8 cellular contexts compared by ENCODE assay signal in the genomic region with DNA sequence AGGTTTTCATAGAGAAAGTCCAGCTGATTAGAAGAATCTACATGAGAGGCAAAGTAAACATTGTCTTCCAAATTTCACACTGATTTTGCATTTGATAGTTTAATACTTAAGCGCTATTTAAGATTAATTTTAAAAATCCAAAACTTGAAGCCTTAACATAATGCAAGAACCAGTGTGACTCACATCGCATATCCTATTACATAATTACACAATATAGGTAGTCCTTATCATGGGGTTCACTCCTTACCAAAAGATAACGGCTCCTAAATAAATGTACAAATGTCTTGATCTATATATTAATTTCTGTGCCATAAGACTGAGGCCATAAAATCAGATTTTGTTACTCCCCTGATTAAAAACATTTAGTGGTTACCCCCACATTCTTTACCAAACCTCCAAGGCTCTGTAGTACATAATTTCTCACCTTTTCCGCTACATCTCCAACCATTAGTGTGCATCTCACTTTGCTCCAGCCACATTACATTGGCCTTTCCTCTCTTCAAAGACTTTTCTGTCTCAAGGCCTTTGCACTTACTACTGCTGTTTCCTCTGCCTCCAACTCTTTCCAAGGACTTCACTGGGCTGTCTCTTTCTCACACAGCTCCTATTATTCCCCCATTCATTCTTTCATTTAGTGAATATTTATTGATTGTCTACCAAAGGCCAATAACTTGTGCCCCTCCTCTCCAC. TPM values are rescaled to one million over a fixed set of nuclear protein-coding genes. Genes with fewer than 3 reads are reported as not detected.
DNase-seq lines count a peak whose midpoint lies in the region; ATAC-seq and TF ChIP-seq lines count a peak whose summit lies in the region.

No MANE protein-coding gene starts in this region.

- ATAC-seq in GM21423 (IDR thresholded peaks at IDR 0.05; ENCODE audit: unreplicated experiment) (no peak), HG03108 (IDR thresholded peaks at IDR 0.05; ENCODE audit: unreplicated experiment) (no peak)

- peaks cover 4% of the 10 kb centered on the region for H3K27me3 Mint-ChIP-seq in endothelial cell (ENCODE audit: unreplicated experiment)

- no peaks in the 10 kb centered on the region for H3K27me3 ChIP-seq in DOHH2 (ENCODE audit: control insufficient read depth, low read length)
- H3K27me3 ChIP-seq in OCI-LY1 (ENCODE audit: insufficient read depth, low read length): no peaks in the 10 kb centered on the region
- H3K27me3 ChIP-seq in ovary: no peaks in the 10 kb centered on the region

- intact Hi-C loops in ovary (cut with DNase I): no loop called here

- POLR2A ChIA-PET in HEK293T (lab: Yijun Ruan, JAX): interaction anchor here (1.1 to 2.4 kb wide), 4 partner anchors 9 to 22 kb away, joined by 3 to 12 read pairs (median 4); no protein-coding TSS in a partner anchor

- H2AFZ ChIP-seq in OCI-LY1 (ENCODE audit: low read length): no peak overlapping the region

- H3K4me3 Mint-ChIP-seq in endothelial cell (ENCODE audit: unreplicated experiment): peak overlapping the region; percentile 93

- H3K27ac ChIP-seq in DOHH2 (ENCODE audit: low read depth, low read length) (no peak overlapping the region), OCI-LY1 (ENCODE audit: low read depth, low read length, poor library complexity, severe bottlenecking) (no peak overlapping the region), ovary (no peak overlapping the region)

- peaks cover 37% of the 10 kb centered on the region for H3K36me3 ChIP-seq in DOHH2 (ENCODE audit: control insufficient read depth, low read length)
- H3K36me3 ChIP-seq in OCI-LY1 (ENCODE audit: insufficient read depth, low read length): peaks cover 35% of the 10 kb centered on the region
- H3K36me3 ChIP-seq in ovary: no peaks in the 10 kb centered on the region

- H3K4me2 ChIP-seq in DOHH2 (ENCODE audit: low read length) (peak overlapping the region; percentile 77), OCI-LY1 (ENCODE audit: low read length) (peak overlapping the region; percentile 75)

- H3K9me3 Mint-ChIP-seq in endothelial cell (ENCODE audit: unreplicated experiment): no peaks in the 10 kb centered on the region

- DNase-seq in endothelial cell (ENCODE audit: low spot score) (no peak), ovary (no peak), hepatic stellate cell (ENCODE audit: low spot score) (no peak), HEK293T (ENCODE audit: extremely low spot score) (no peak)

- 0 out of 2 replicates have a peak, but pooled peaks cover 5% of the 10 kb centered on the region for H3K9me3 ChIP-seq in DOHH2 (ENCODE audit: control insufficient read depth, insufficient read depth, low read length)
- H3K9me3 ChIP-seq in OCI-LY1 (ENCODE audit: low read length): no peaks in the 10 kb centered on the region
- H3K9me3 ChIP-seq in ovary: no peaks in the 10 kb centered on the region

- H4K20me1 ChIP-seq in DOHH2 (ENCODE audit: control insufficient read depth, insufficient read depth, low read depth, low read length) (no peaks in the 10 kb centered on the region), OCI-LY1 (ENCODE audit: insufficient read depth, low read length) (no peaks in the 10 kb centered on the region)

- H3K4me1 ChIP-seq in DOHH2 (ENCODE audit: control insufficient read depth, low read length) (peaks cover 24% of the 10 kb centered on the region), OCI-LY1 (ENCODE audit: insufficient read depth, low read length, severe bottlenecking) (peaks cover 21% of the 10 kb centered on the region), ovary (ENCODE audit: insufficient read depth) (peaks cover 7% of the 10 kb centered on the region)

- TF ChIP-seq CTCF in DOHH2 (IDR thresholded peaks at IDR 0.05; ENCODE audit: low read depth, low read length, poor library complexity, severe bottlenecking): no peak
- no peak for TF ChIP-seq CTCF in OCI-LY1 (IDR thresholded peaks at IDR 0.05; ENCODE audit: low read length)
- TF ChIP-seq CTCF in endothelial cell (IDR thresholded peaks at IDR 0.05; ENCODE audit: unreplicated experiment): no peak
- TF ChIP-seq CTCF in ovary (IDR thresholded peaks at IDR 0.05): no peak

- TF ChIP-seq EP300 in ovary (IDR thresholded peaks at IDR 0.05): no peak

- H3K79me2 ChIP-seq in DOHH2 (ENCODE audit: control insufficient read depth, low read length) (peaks cover 38% of the 10 kb centered on the region), OCI-LY1 (ENCODE audit: insufficient read depth, low read length) (peaks cover 24% of the 10 kb centered on the region)

- H3K4me3 ChIP-seq in DOHH2 (ENCODE audit: low read length) (peak overlapping the region; percentile 93), OCI-LY1 (ENCODE audit: low read depth, low read length, poor library complexity, severe bottlenecking) (peak overlapping the region; percentile 92), ovary (peak overlapping the region; percentile 70)

- CTCF ChIA-PET in HEK293T (lab: Yijun Ruan, JAX): no interaction called here

- no peaks in the 10 kb centered on the region for H3K9me2 ChIP-seq in DOHH2 (replicated peaks; ENCODE audit: control insufficient read depth, low read length)
- H3K9me2 ChIP-seq in OCI-LY1 (ENCODE audit: low read depth, low read length): no peaks in the 10 kb centered on the region

- H3F3A ChIP-seq in DOHH2 (ENCODE audit: control insufficient read depth, insufficient read depth): no peaks in the 10 kb centered on the region
- H3F3A ChIP-seq in OCI-LY1 (ENCODE audit: insufficient read depth, low read length): no peaks in the 10 kb centered on the region

- WGBS in ovary, 3 donors: 59 to 68% (median 63%) methylated on average over 4 of the region's 4 CpGs

- peak overlapping the region; percentile 94 for H3K9ac ChIP-seq in OCI-LY1 (ENCODE audit: low read length)

- H3K4me1 Mint-ChIP-seq in endothelial cell (ENCODE audit: unreplicated experiment): peaks cover 24% of the 10 kb centered on the region

- TF ChIP-seq POLR2A in ovary (IDR thresholded peaks at IDR 0.05): no peak

- peaks cover 11% of the 10 kb centered on the region for H3K36me3 Mint-ChIP-seq in endothelial cell (ENCODE audit: low read depth, unreplicated experiment)

- peak overlapping the region; percentile 97 for H3K27ac Mint-ChIP-seq in endothelial cell (ENCODE audit: unreplicated experiment)

TF ChIP-seq in HEK293T, 16 proteins besides CTCF, POLR2A, EP300 and RAD21:
- TF ChIP-seq HDGF (IDR thresholded peaks at IDR 0.05; ENCODE audit: borderline replicate concordance): no peak
- no peak for TF ChIP-seq CTBP1 (IDR thresholded peaks at IDR 0.05; ENCODE audit: borderline replicate concordance)
- no peak for TF ChIP-seq FOXA1 (IDR thresholded peaks at IDR 0.05)
- TF ChIP-seq SUZ12 (IDR thresholded peaks at IDR 0.05): no peak
- no peak for TF ChIP-seq NFRKB (IDR thresholded peaks at IDR 0.05)
- TF ChIP-seq ARNT (IDR thresholded peaks at IDR 0.05): no peak
- TF ChIP-seq TARDBP (IDR thresholded peaks at IDR 0.05): no peak
- no peak for TF ChIP-seq PKNOX1 (IDR thresholded peaks at IDR 0.05)
- TF ChIP-seq FOXM1 (IDR thresholded peaks at IDR 0.05; ENCODE audit: borderline replicate concordance): no peak
- TF ChIP-seq SP1 (IDR thresholded peaks at IDR 0.05): no peak
- TF ChIP-seq LEF1 (IDR thresholded peaks at IDR 0.05; ENCODE audit: borderline replicate concordance): no peak

RNA-seq across cellular contexts. Expression of gene RIOK2, which starts 1.0 kb away (rescaled TPM):
- 30.7 TPM for total RNA-seq in endothelial cell (ENCODE audit: unreplicated experiment)
- total RNA-seq in ovary: 10 to 100 TPM; 12.9 to 32.1 (median 23.1) TPM
- 10 to 100 TPM; 10.9 to 12.4 TPM for polyA plus RNA-seq in ovary

RNA-seq across cellular contexts. Expression of gene LIX1, which starts 39.6 kb away (rescaled TPM):
- total RNA-seq in endothelial cell (ENCODE audit: unreplicated experiment): 0.46 TPM
- total RNA-seq in ovary: under 1 TPM in 2 of 7 donors, not detected in 5; 0.12 to 0.20 TPM
- polyA plus RNA-seq in ovary: not detected
